In the genomic region with DNA sequence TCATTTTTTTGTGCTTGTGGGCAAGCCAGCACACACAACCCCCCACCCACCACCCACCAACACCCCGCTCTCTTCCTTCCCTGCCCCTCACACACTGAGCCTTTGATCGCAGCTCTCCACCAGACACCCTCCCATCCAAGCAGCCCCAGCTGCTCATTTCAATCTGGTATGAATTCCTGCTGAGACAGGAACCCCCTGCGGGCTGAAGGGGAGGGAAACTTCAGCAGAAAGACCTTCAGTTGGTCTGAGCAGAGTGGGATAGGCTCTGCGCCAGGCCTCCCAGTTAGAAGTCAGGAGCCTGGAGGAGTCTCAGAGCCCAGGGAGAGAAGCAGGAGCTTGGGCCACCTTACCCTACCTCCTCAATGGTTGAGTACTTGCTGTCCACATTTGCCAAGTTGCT, we compare ENCODE assay signal across 18 cellular contexts. TPM values are rescaled to one million over a fixed set of nuclear protein-coding genes. Genes with fewer than 3 reads are reported as not detected.
DNase-seq lines count a peak whose midpoint lies in the region; TF ChIP-seq lines count a peak whose summit lies in the region.
"Had no signal": no experiment of that assay in that cellular context is flagged by ENCODE, and none has a peak within 500 bp of the region (broad histone marks: within the 10 kb centered on the region; RNA-seq: fewer than 3 reads in every experiment).

No MANE protein-coding gene starts in this region.

- H3K27ac Mint-ChIP-seq in brain (peak overlapping the region; percentile 96 to 100 (median 97)), progenitor cell of endocrine pancreas (no peak overlapping the region)
- H3K27ac Mint-ChIP-seq: activated CD8-positive, alpha-beta memory T cell treated with anti-CD3 and anti-CD28 coated beads, Interleukin-2, amount 10 ng/mL, durations not matched to agents 7 days and 5 days had no signal

- no peak overlapping the region for H3K4me3 ChIP-seq in spleen
- H3K4me3 ChIP-seq: gastrocnemius medialis, left lung had no signal

- no peak for TF ChIP-seq CTCF in brain (conservative IDR thresholded peaks at IDR 0.05)
- no peak for TF ChIP-seq CTCF in spleen (IDR thresholded peaks at IDR 0.05 in 8 of 11, conservative IDR thresholded peaks at IDR 0.05 in 3 of 11)
- no peak for TF ChIP-seq CTCF in progenitor cell of endocrine pancreas (IDR thresholded peaks at IDR 0.05; ENCODE audit: unreplicated experiment)

- peaks cover 47% of the 10 kb centered on the region for H3K4me1 Mint-ChIP-seq in brain
- peaks cover 10% of the 10 kb centered on the region for H3K4me1 Mint-ChIP-seq in progenitor cell of endocrine pancreas (ENCODE audit: low read depth)

- 62 to 83% (median 76%) methylated on average over 4 of the region's 4 CpGs for whole genome bisulfite sequencing in spleen, 5 donors

- H3K9me3 Mint-ChIP-seq in brain, result peaks cover 3 to 21% (median 8%) of the 10 kb centered on the region in 5 experiments
- H3K9me3 Mint-ChIP-seq in progenitor cell of endocrine pancreas (ENCODE audit: low read depth), result no peaks in the 10 kb centered on the region

- intact Hi-C loops in spleen (cut with DNase I; ENCODE audit: low total_unique reads), result no loop called here

- H3K27me3 Mint-ChIP-seq in brain (no peaks in the 10 kb centered on the region), progenitor cell of endocrine pancreas (peaks cover 19% of the 10 kb centered on the region)

- H3K36me3 ChIP-seq in spleen, result peaks cover 0 to 7% (median 0%) of the 10 kb centered on the region in 6 donors
- H3K36me3 ChIP-seq: gastrocnemius medialis, WERI-Rb-1 had no signal

- H3K27ac ChIP-seq in spleen, result no peak overlapping the region
- H3K27ac ChIP-seq: 22Rv1, gastrocnemius medialis, HL-60, left lung, WERI-Rb-1 had no signal

- H3K27me3 ChIP-seq in spleen (replicated peaks in 1 of 7), result peaks cover 0 to 54% (median 14%) of the 10 kb centered on the region in 7 donors
- H3K27me3 ChIP-seq: gastrocnemius medialis had no signal

- H3K36me3 Mint-ChIP-seq in brain, result peaks cover 74% of the 10 kb centered on the region
- H3K36me3 Mint-ChIP-seq in progenitor cell of endocrine pancreas (ENCODE audit: insufficient read depth), result peaks cover 7% of the 10 kb centered on the region

- H3K4me1 ChIP-seq in spleen, result peaks cover 3 to 45% (median 27%) of the 10 kb centered on the region in 6 donors

- DNase-seq in DMS 273 (lab: John Stamatoyannopoulos, UW; ENCODE audit: unreplicated experiment) (peak; percentile 60), DMS 273 treated with DMSO at 0.1 percent for 48 hours (lab: John Stamatoyannopoulos, UW) (no peak), islet precursor cell (peak; percentile 92), smooth muscle cell of the brain vasculature (ENCODE audit: low read depth, low spot score) (peak; percentile 90), spleen (no peak), progenitor cell of endocrine pancreas (ENCODE audit: low spot score, unreplicated experiment) (no peak), HPDE6-E6E7 (ENCODE audit: extremely low spot score) (no peak)
- DNase-seq: activated CD8-positive, alpha-beta memory T cell treated with anti-CD3 and anti-CD28 coated beads, Interleukin-2, amount 10 ng/mL, durations not matched to agents 7 days and 5 days; activated gamma-delta T cell treated with Interleukin-2 at 50 U/mL for 16 hours; CD8-positive, alpha-beta memory T cell; left lung; NCI-H2107; small intestine; WERI-Rb-1 had no signal

- no peaks in the 10 kb centered on the region for H3K9me3 ChIP-seq in spleen
- H3K9me3 ChIP-seq: gastrocnemius medialis, left lung had no signal

- no peak for TF ChIP-seq POLR2A in spleen (IDR thresholded peaks at IDR 0.05)

- H3K4me3 Mint-ChIP-seq in brain (peak overlapping the region in 4 of 5 experiments; percentile 72 to 88 (median 78)), progenitor cell of endocrine pancreas (ENCODE audit: low read depth) (no peak overlapping the region)
- H3K4me3 Mint-ChIP-seq: activated CD8-positive, alpha-beta memory T cell treated with anti-CD3 and anti-CD28 coated beads, Interleukin-2, amount 10 ng/mL, durations not matched to agents 7 days and 5 days had no signal

RNA-seq across cellular contexts. Expression of a gene that starts 7.2 kb away (rescaled TPM):
- polyA plus RNA-seq in brain (ENCODE audit: insufficient read depth, low read depth, low replicate concordance) (4.3 TPM), spleen (under 1 TPM in 2 of 3 donors, not detected in 1; 0.02 to 0.10 TPM)
- total RNA-seq in spleen (1 to 10 TPM in 5 of 7 donors, under 1 TPM in 2; 0.93 to 2.5 (median 1.2) TPM), progenitor cell of endocrine pancreas (1.2 and 1.3 TPM in 2 replicates)
- total RNA-seq: activated CD8-positive, alpha-beta memory T cell treated with anti-CD3 and anti-CD28 coated beads, Interleukin-2, amount 10 ng/mL, durations not matched to agents 7 days and 5 days; CD8-positive, alpha-beta memory T cell had no signal
- polyA plus RNA-seq: CD8-positive, alpha-beta memory T cell had no signal

RNA-seq across cellular contexts. Expression of a gene that starts 11.2 kb away (rescaled TPM):
- 31.8 TPM for polyA plus RNA-seq in brain (ENCODE audit: insufficient read depth, low read depth, low replicate concordance)
- 1 to 10 TPM; 1.3 to 3.9 (median 2.6) TPM for total RNA-seq in spleen
- polyA plus RNA-seq in spleen, result under 1 TPM in 2 of 3 donors, not detected in 1; 0.03 TPM
- total RNA-seq in progenitor cell of endocrine pancreas, result 3.0 and 3.8 TPM in 2 replicates
- total RNA-seq: activated CD8-positive, alpha-beta memory T cell treated with anti-CD3 and anti-CD28 coated beads, Interleukin-2, amount 10 ng/mL, durations not matched to agents 7 days and 5 days; CD8-positive, alpha-beta memory T cell had no signal
- polyA plus RNA-seq: CD8-positive, alpha-beta memory T cell had no signal

RNA-seq across cellular contexts. Expression of a gene that starts 20.3 kb away (rescaled TPM):
- polyA plus RNA-seq in brain (ENCODE audit: insufficient read depth, low read depth, low replicate concordance) (246 TPM), spleen (10 to 100 TPM in 2 of 3 donors, 1 to 10 TPM in 1; 7.0 to 12.7 (median 10.3) TPM)
- total RNA-seq in spleen (10 to 100 TPM; 10.7 to 26.7 (median 22.5) TPM), progenitor cell of endocrine pancreas (25.8 and 29.7 TPM in 2 replicates)
- total RNA-seq: activated CD8-positive, alpha-beta memory T cell treated with anti-CD3 and anti-CD28 coated beads, Interleukin-2, amount 10 ng/mL, durations not matched to agents 7 days and 5 days had no signal
- polyA plus RNA-seq: CD8-positive, alpha-beta memory T cell had no signal

Comparison
In these comparisons a context has a peak if more than half of its experiments do, and no peak if none do; other contexts are left out.
1. DNase-seq: peak in DMS 273 (single experiment), islet precursor cell (single experiment) and smooth muscle cell of the brain vasculature (single experiment); none in DMS 273 treated with DMSO at 0.1 percent for 48 hours (single experiment), spleen (single experiment), progenitor cell of endocrine pancreas (single experiment) and HPDE6-E6E7 (single experiment).